15 cellular contexts compared by ENCODE assay signal in genomic region chr11:70073881-70074371, GRCh38. TPM values are rescaled to one million over a fixed set of nuclear protein-coding genes. Genes with fewer than 3 reads are reported as not detected.
DNase-seq lines count a peak whose midpoint lies in the region; ATAC-seq, FAIRE-seq and TF ChIP-seq lines count a peak whose summit lies in the region.
"Had no signal": no experiment of that assay in that cellular context is flagged by ENCODE, and none has a peak within 500 bp of the region (broad histone marks: within the 10 kb centered on the region; RNA-seq: fewer than 3 reads in every experiment).

No MANE protein-coding gene starts in this region.

- ATAC-seq in GM21825 (IDR thresholded peaks at IDR 0.05; ENCODE audit: unreplicated experiment): no peak
- ATAC-seq: natural killer cell treated with Interleukin-12 subunit alpha and Interleukin-12 subunit beta and Interleukin-15 and Interleukin-18, amount 100 ng/mL, for 72 hours had no signal

- FAIRE-seq in urothelium cell line (lab: Jason Lieb, UNC): peak; percentile 48

- CTCF ChIA-PET in MCF 10A (lab: Yijun Ruan, JAX): no interaction called here

- H3K27ac Mint-ChIP-seq in MCF 10A (ENCODE audit: low read depth, unreplicated experiment): no peak overlapping the region
- H3K27ac Mint-ChIP-seq: natural killer cell treated with Interleukin-12 subunit alpha and Interleukin-12 subunit beta and Interleukin-15 and Interleukin-18, amount 100 ng/mL, for 72 hours had no signal

- POLR2A ChIA-PET in MCF 10A (lab: Yijun Ruan, JAX): no interaction called here

- no peaks in the 10 kb centered on the region for H3K4me1 Mint-ChIP-seq in MCF 10A (ENCODE audit: insufficient read depth, unreplicated experiment)

- no TSS peak for BruUV-seq in MCF 10A (replicated peaks; lab: Mats Ljungman, UMichigan)

- no peak for TF ChIP-seq CTCF in breast epithelium (IDR thresholded peaks at IDR 0.05)
- TF ChIP-seq CTCF in MCF 10A (IDR thresholded peaks at IDR 0.05; ENCODE audit: unreplicated experiment): no peak
- TF ChIP-seq CTCF in ascending aorta (IDR thresholded peaks at IDR 0.05): no peak

- H3K27me3 Mint-ChIP-seq in MCF 10A (ENCODE audit: insufficient read depth, unreplicated experiment): peaks cover 16% of the 10 kb centered on the region

- DNase-seq in breast epithelium (ENCODE audit: low spot score in 2 of 2) (peak; percentile 33 to 50), MCF 10A (ENCODE audit: unreplicated experiment) (no peak), ascending aorta (ENCODE audit: low spot score in 2 of 2) (peak in 1 of 2 donors; percentile 86), islet precursor cell (peak; percentile 82), urothelium cell line (ENCODE audit: low spot score) (peak; percentile 63), Ammon's horn (ENCODE audit: low spot score) (no peak), NCI-H1105 (lab: John Stamatoyannopoulos, UW) (no peak)
- DNase-seq: activated CD4-positive, alpha-beta T cell treated with anti-CD3 and anti-CD28 coated beads, Interleukin-2, amount 50 U/mL, for 4 hours; adrenal gland; DND-41; NCI-H1694; stimulated activated CD4-positive, alpha-beta T cell treated with anti-CD3 and anti-CD28 coated beads, Interleukin-15, amount 100 ng/mL, for 24 hours; SW 1271 had no signal

- H3K9me3 ChIP-seq in breast epithelium (no peaks in the 10 kb centered on the region), ascending aorta (no peaks in the 10 kb centered on the region)
- H3K9me3 ChIP-seq: adrenal gland had no signal

- H3K27me3 ChIP-seq in breast epithelium (no peaks in the 10 kb centered on the region), ascending aorta (no peaks in the 10 kb centered on the region)

- no peaks in the 10 kb centered on the region for H3K9me3 Mint-ChIP-seq in MCF 10A (ENCODE audit: unreplicated experiment)
- H3K9me3 Mint-ChIP-seq: natural killer cell treated with Interleukin-12 subunit alpha and Interleukin-12 subunit beta and Interleukin-15 and Interleukin-18, amount 100 ng/mL, for 72 hours had no signal

- no peaks in the 10 kb centered on the region for H3K36me3 Mint-ChIP-seq in MCF 10A (ENCODE audit: insufficient read depth, unreplicated experiment)
- H3K36me3 Mint-ChIP-seq: natural killer cell treated with Interleukin-12 subunit alpha and Interleukin-12 subunit beta and Interleukin-15 and Interleukin-18, amount 100 ng/mL, for 72 hours had no signal

- no peak for TF ChIP-seq POLR2A in breast epithelium (IDR thresholded peaks at IDR 0.05)

- H3K4me3 ChIP-seq in breast epithelium: no peak overlapping the region
- no peak overlapping the region for H3K4me3 ChIP-seq in ascending aorta
- H3K4me3 ChIP-seq: adrenal gland had no signal

- no peaks in the 10 kb centered on the region for H3K36me3 ChIP-seq in breast epithelium
- no peaks in the 10 kb centered on the region for H3K36me3 ChIP-seq in ascending aorta
- H3K36me3 ChIP-seq: adrenal gland had no signal

- H3K27ac ChIP-seq in breast epithelium: peak overlapping the region; percentile 74 to 76
- peak overlapping the region; percentile 85 to 89 for H3K27ac ChIP-seq in ascending aorta
- H3K27ac ChIP-seq: adrenal gland had no signal

- no peak overlapping the region for H3K4me3 Mint-ChIP-seq in MCF 10A (ENCODE audit: unreplicated experiment)
- H3K4me3 Mint-ChIP-seq: natural killer cell treated with Interleukin-12 subunit alpha and Interleukin-12 subunit beta and Interleukin-15 and Interleukin-18, amount 100 ng/mL, for 72 hours had no signal

- intact Hi-C loops in breast epithelium (cut with DNase I; ENCODE audit: low total_unique reads): no loop called here
- intact Hi-C loops in MCF 10A (cut with micrococcal nuclease): no loop called here
- intact Hi-C loops in ascending aorta (cut with DNase I): loop anchor here (10.0 kb wide), 1 partner anchor 129 kb away; no protein-coding TSS in a partner anchor

- H3K4me1 ChIP-seq in breast epithelium: peaks cover 10% of the 10 kb centered on the region in 2 donors
- H3K4me1 ChIP-seq in ascending aorta: peaks cover 0 to 19% of the 10 kb centered on the region in 2 donors
- H3K4me1 ChIP-seq: adrenal gland had no signal

RNA-seq across cellular contexts. Expression of gene ANO1, which starts 4.2 kb away (rescaled TPM):
- total RNA-seq in breast epithelium (10 to 100 TPM in 2 of 3 donors, 1 to 10 TPM in 1; 3.7 to 95.0 (median 53.7) TPM), MCF 10A (2022) (not detected in 2 replicates), ascending aorta (244 TPM)
- total RNA-seq: natural killer cell treated with Interleukin-12 subunit alpha and Interleukin-12 subunit beta and Interleukin-15 and Interleukin-18, amount 100 ng/mL, for 72 hours had no signal

Comparison
In these comparisons a context has a peak if more than half of its experiments do, and no peak if none do; other contexts are left out.
1. DNase-seq: peak in breast epithelium (2 of 2), islet precursor cell (single experiment) and urothelium cell line (single experiment); none in MCF 10A (single experiment), Ammon's horn (single experiment) and NCI-H1105 (single experiment).